In genomic region chr1:224929335-224930237, GRCh38 we compare ENCODE assay signal across 8 cellular contexts. TPM values are rescaled to one million over a fixed set of nuclear protein-coding genes. Genes with fewer than 3 reads are reported as not detected.
DNase-seq lines count a peak whose midpoint lies in the region; ATAC-seq and TF ChIP-seq lines count a peak whose summit lies in the region.

DNAH14 (plus strand) TSS chr1:224929675; CDS start chr1:224952703, 23,028 bp downstream.

- intact Hi-C loops in A673 (cut with micrococcal nuclease; ENCODE audit: unreplicated experiment), result no loop called here
- intact Hi-C loops in MCF 10A (cut with micrococcal nuclease), result loop anchor here (10.0 kb wide), 1 partner anchor 1225 kb away; no protein-coding TSS in a partner anchor

- TF ChIP-seq CTCF in A673 (conservative IDR thresholded peaks at IDR 0.05; ENCODE audit: low read depth, low read length) (no peak), GM12864 (IDR thresholded peaks at IDR 0.05; ENCODE audit: low read depth, low read length, missing control alignments) (no peak), MCF 10A (IDR thresholded peaks at IDR 0.05; ENCODE audit: unreplicated experiment) (no peak)

- POLR2A ChIA-PET in A673 (lab: Charles Lee; ENCODE audit: low non-redundant PET) (no interaction called here), MCF 10A (lab: Yijun Ruan, JAX) (interaction anchor here (0.5 to 3.3 kb wide), 19 partner anchors 10 to 747 kb away, joined by 3 to 28 read pairs (median 4); partner anchors contain the start of genes DEGS1, LBR and NVL)

- peaks cover 28% of the 10 kb centered on the region for H3K9me3 ChIP-seq in A673 (ENCODE audit: low read depth, low read length, poor library complexity, severe bottlenecking)
- H3K9me3 ChIP-seq in HUES6 (ENCODE audit: control insufficient read depth, insufficient read depth, low read depth, low read length), result peaks cover 28% of the 10 kb centered on the region
- peaks cover 7% of the 10 kb centered on the region for H3K9me3 ChIP-seq in skeletal muscle satellite cell (replicated peaks; ENCODE audit: low read length)

- no peaks in the 10 kb centered on the region for H3K27me3 Mint-ChIP-seq in MCF 10A (ENCODE audit: insufficient read depth, unreplicated experiment)

- H3K4me3 ChIP-seq in A673 (ENCODE audit: low read depth, low read length, poor library complexity, severe bottlenecking) (peak within 1 kb of the TSS; percentile 47), GM12864 (ENCODE audit: low read depth, low read length) (peak within 1 kb of the TSS; percentile 15), HUES6 (ENCODE audit: low read depth, low read length) (peak within 1 kb of the TSS; percentile 74), skeletal muscle satellite cell (ENCODE audit: low read length) (peak within 1 kb of the TSS; percentile 76)

- H3K27me3 ChIP-seq in A673 (replicated peaks; ENCODE audit: insufficient read depth, low read depth, low read length, poor library complexity) (peaks cover 23% of the 10 kb centered on the region), HUES6 (ENCODE audit: control insufficient read depth, insufficient read depth, low read length) (no peaks in the 10 kb centered on the region), skeletal muscle satellite cell (ENCODE audit: control insufficient read depth, insufficient read depth, low read length) (no peaks in the 10 kb centered on the region)

- H3K36me3 ChIP-seq in A673 (ENCODE audit: insufficient read depth, low read length, poor library complexity, severe bottlenecking) (no peaks in the 10 kb centered on the region), HUES6 (ENCODE audit: control insufficient read depth, insufficient read depth, low read length) (0 out of 2 replicates have a peak, but pooled peaks cover 3% of the 10 kb centered on the region), skeletal muscle satellite cell (ENCODE audit: insufficient read depth, low read length) (no peaks in the 10 kb centered on the region)

- H3K4me1 ChIP-seq in A673 (ENCODE audit: insufficient read depth, low read length, poor library complexity, severe bottlenecking) (no peaks in the 10 kb centered on the region), HUES6 (ENCODE audit: control insufficient read depth, insufficient read depth, low read length) (no peaks in the 10 kb centered on the region; the same call in 1 of the 2 replicates), skeletal muscle satellite cell (ENCODE audit: control insufficient read depth, insufficient read depth, low read length) (peaks cover 4% of the 10 kb centered on the region)

- no peak for ATAC-seq in HG03196 (IDR thresholded peaks at IDR 0.05; ENCODE audit: unreplicated experiment)

- peak within 1 kb of the TSS; percentile 81 for H3K27ac Mint-ChIP-seq in MCF 10A (ENCODE audit: low read depth, unreplicated experiment)

- H3K9ac ChIP-seq in HUES6 (ENCODE audit: low read length) (peak within 1 kb of the TSS; percentile 78), skeletal muscle satellite cell (ENCODE audit: low read depth, low read length) (peak within 1 kb of the TSS; percentile 75)

- no peaks in the 10 kb centered on the region for H3K36me3 Mint-ChIP-seq in MCF 10A (ENCODE audit: insufficient read depth, unreplicated experiment)

- peaks cover 28% of the 10 kb centered on the region for H3K9me3 Mint-ChIP-seq in MCF 10A (ENCODE audit: unreplicated experiment)

- peak within 1 kb of the TSS; percentile 89 for H3K4me2 ChIP-seq in skeletal muscle satellite cell (ENCODE audit: low read length)

- BruUV-seq in A673 (replicated peaks; lab: Mats Ljungman, UMichigan) (no TSS peak), MCF 10A (replicated peaks; lab: Mats Ljungman, UMichigan) (TSS peak; percentile 33)

- peak within 1 kb of the TSS; percentile 83 for H3K4me3 Mint-ChIP-seq in MCF 10A (ENCODE audit: unreplicated experiment)

- CTCF ChIA-PET in A673 (lab: Charles Lee), result no interaction called here
- CTCF ChIA-PET in MCF 10A (lab: Yijun Ruan, JAX), result interaction anchor here (0.6 to 4.5 kb wide), 10 partner anchors 7 to 494 kb away, joined by 3 to 44 read pairs (median 3); no protein-coding TSS in a partner anchor

- DNase-seq in A673 (ENCODE audit: low spot score), result peak; percentile 24
- no peak for DNase-seq in GM12864 (ENCODE audit: low read depth)
- DNase-seq in MCF 10A (ENCODE audit: unreplicated experiment), result peak; percentile 96
- peak; percentile 91 for DNase-seq in iPS-NIHi11 (ENCODE audit: low spot score)

- no peak within 1 kb of the TSS for H3K27ac ChIP-seq in A673 (ENCODE audit: low read depth, low read length, poor library complexity, severe bottlenecking)
- H3K27ac ChIP-seq in HUES6 (ENCODE audit: low read depth, low read length), result peak within 1 kb of the TSS; percentile 38; the same call in 1 of the 2 replicates

- no peaks in the 10 kb centered on the region for H3K4me1 Mint-ChIP-seq in MCF 10A (ENCODE audit: insufficient read depth, unreplicated experiment)

TF ChIP-seq in PFSK-1, 5 proteins besides CTCF, POLR2A, EP300 and RAD21:
- TF ChIP-seq REST (IDR thresholded peaks at IDR 0.05; ENCODE audit: insufficient read depth in 1 of 2, low read depth in 2 of 2, low read length in 2 of 2) (0 out of 4 replicates have a peak, but pooled peaks of 1 of the 2 experiments have one; percentile 30), FOXP2 (optimal IDR thresholded peaks at IDR 0.05; ENCODE audit: borderline replicate concordance, extremely low read depth, extremely low read length, insufficient read depth) (peak; percentile 89), TAF1 (IDR thresholded peaks at IDR 0.05; ENCODE audit: borderline replicate concordance, insufficient read depth, low read length) (peak; percentile 84; the same call in 1 of the 2 replicates), SIN3A (IDR thresholded peaks at IDR 0.05; ENCODE audit: borderline replicate concordance, insufficient read depth, low read length) (no peak; the same call in 1 of the 2 replicates), POLR2AphosphoS5 (IDR thresholded peaks at IDR 0.05; ENCODE audit: low read depth, low read length) (peak; percentile 79)

RNA-seq across cellular contexts. Expression of gene DNAH14, which starts in this region (rescaled TPM):
- 9.9 and 10.7 TPM in 2 replicates for total RNA-seq in A673 (2021)
- polyA plus RNA-seq in PFSK-1 (2012; ENCODE audit: insufficient read length, low read depth), result 19.3 TPM
- 69.7 and 70.8 TPM in 2 replicates for total RNA-seq in MCF 10A (2022)
- 19.9 and 32.7 TPM in 2 replicates for total RNA-seq in skeletal muscle satellite cell (2012; rRNA removed)

Comparison
In these comparisons a context has a peak if more than half of its experiments do, and no peak if none do; other contexts are left out.
1. H3K4me3 ChIP-seq: peak in every context shown above with its lines; median percentile 76 in skeletal muscle satellite cell; 74 in HUES6; 47 in A673; 15 in GM12864.